ENCODE assay signal across 20 cellular contexts in the genomic region with DNA sequence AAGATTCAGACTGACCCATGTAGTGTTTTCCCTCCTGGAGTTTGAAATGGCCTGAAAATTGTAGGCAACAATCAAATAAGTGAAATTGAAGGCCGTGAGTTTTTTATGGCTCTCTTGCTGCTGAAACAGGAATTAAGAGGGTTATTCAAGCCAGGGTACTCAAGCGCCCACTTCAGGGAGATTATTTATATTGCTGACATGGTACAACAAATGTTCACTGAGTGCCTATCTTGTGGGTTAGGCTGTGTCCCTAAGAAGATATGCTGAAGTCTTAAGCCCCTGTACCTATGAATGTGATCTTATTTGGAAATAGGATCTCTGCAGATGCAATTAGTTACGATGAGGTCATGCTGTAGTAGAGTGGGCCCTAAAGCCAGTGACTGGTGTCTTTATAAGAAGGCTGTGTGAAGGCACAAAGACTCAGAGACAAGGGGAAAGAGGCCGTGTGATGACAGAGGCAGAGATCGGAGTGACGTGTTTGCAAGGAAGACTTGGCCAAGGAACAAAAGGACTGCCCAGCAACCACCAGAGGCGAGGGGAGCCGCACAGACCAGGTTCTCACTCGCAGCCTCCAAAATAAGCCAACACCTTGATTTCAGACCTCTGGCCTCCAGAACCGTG.
A peak's percentile ranks its signal among the peaks of the same experiment; 100 is the strongest.
DNase-seq lines count a peak whose midpoint lies in the region; ATAC-seq, FAIRE-seq and TF ChIP-seq lines count a peak whose summit lies in the region.
"Had no signal": no experiment of that assay in that cellular context is flagged by ENCODE, and none has a peak within 500 bp of the region (broad histone marks: within the 10 kb centered on the region; RNA-seq: fewer than 3 reads in every experiment).

No MANE protein-coding gene starts in this region.

- H3K27me3 ChIP-seq in K562 (ENCODE audit: control insufficient read depth in 2 of 2, insufficient read depth in 2 of 2, low read length in 2 of 2) (peaks cover 0 to 4% of the 10 kb centered on the region in 2 experiments; a peak in 2 of 5 replicates), osteoblast (ENCODE audit: insufficient read depth, low read length) (no peaks in the 10 kb centered on the region), HepG2 (ENCODE audit: control insufficient read depth in 1 of 2, insufficient read depth in 2 of 2, low read length in 2 of 2) (no peaks in the 10 kb centered on the region)
- H3K27me3 ChIP-seq: adrenal gland, esophagus squamous epithelium, suprapubic skin had no signal

- H3K9me3 Mint-ChIP-seq in activated T-helper 17 cell treated with anti-CD3 and anti-CD28 coated beads, Interleukin-2, amount 50 U/mL, for 72 hours = no peaks in the 10 kb centered on the region

- no peak overlapping the region for H3K4me3 Mint-ChIP-seq in activated T-helper 17 cell treated with anti-CD3 and anti-CD28 coated beads, Interleukin-2, amount 50 U/mL, for 72 hours
- H3K4me3 Mint-ChIP-seq: activated CD4-positive, alpha-beta T cell treated with anti-CD3 and anti-CD28 coated beads for 36 hours had no signal

- no peak for TF ChIP-seq POLR2A in K562 (conservative IDR thresholded peaks at IDR 0.05)
- TF ChIP-seq POLR2A in HepG2 (IDR thresholded peaks at IDR 0.05; ENCODE audit: insufficient read depth in 1 of 2, low read depth in 2 of 2, low read length in 2 of 2) = no peak

- H4K20me1 ChIP-seq in K562 (replicated peaks; ENCODE audit: control insufficient read depth, insufficient read depth, low read length) (no peaks in the 10 kb centered on the region), osteoblast (ENCODE audit: insufficient read depth, low read length) (no peaks in the 10 kb centered on the region), HepG2 (ENCODE audit: insufficient read depth, low read length) (no peaks in the 10 kb centered on the region; the same call in 1 of the 2 replicates)

- no peaks in the 10 kb centered on the region for H3K9me3 ChIP-seq in K562 (replicated peaks; ENCODE audit: control insufficient read depth, insufficient read depth, low read depth, low read length)
- no peaks in the 10 kb centered on the region for H3K9me3 ChIP-seq in osteoblast (ENCODE audit: low read depth, low read length)
- H3K9me3 ChIP-seq in HepG2 (ENCODE audit: low read length) = no peaks in the 10 kb centered on the region
- H3K9me3 ChIP-seq: adrenal gland, esophagus squamous epithelium, suprapubic skin had no signal

- ATAC-seq in K562 (no peak; the same call in 2 of the 3 replicates), HepG2 (no peak)
- no peak for ATAC-seq in activated T-helper 17 cell treated with anti-CD3 and anti-CD28 coated beads, Interleukin-2, amount 50 U/mL, for 72 hours (replicated peaks)
- ATAC-seq: Panc1 had no signal

- no peak for TF ChIP-seq EP300 in K562 (IDR thresholded peaks at IDR 0.05; ENCODE audit: low read length)
- TF ChIP-seq EP300 in HepG2 (IDR thresholded peaks at IDR 0.05; ENCODE audit: low read depth in 2 of 2, low read length in 2 of 2) = no peak
- no peak for TF ChIP-seq EP300 in HepG2 (CRISPR knock-in tag; IDR thresholded peaks at IDR 0.05; ENCODE audit: borderline replicate concordance)

- no peaks in the 10 kb centered on the region for H3K36me3 ChIP-seq in K562 (ENCODE audit: control insufficient read depth, insufficient read depth, low read length)
- no peaks in the 10 kb centered on the region for H3K36me3 ChIP-seq in osteoblast (ENCODE audit: insufficient read depth, low read length)
- no peaks in the 10 kb centered on the region for H3K36me3 ChIP-seq in HepG2 (replicated peaks in 1 of 2; ENCODE audit: control insufficient read depth in 1 of 2, insufficient read depth in 2 of 2, low read length in 2 of 2)
- H3K36me3 ChIP-seq: adrenal gland, esophagus squamous epithelium, suprapubic skin had no signal

- CTCF ChIA-PET in HEK293T (lab: Yijun Ruan, JAX) = no interaction called here
- CTCF ChIA-PET in K562 (lab: Yijun Ruan, JAX; ENCODE audit: low intra/inter-chr PET ratio) = no interaction called here
- CTCF ChIA-PET in HepG2 (lab: Yijun Ruan, JAX; ENCODE audit: low intra/inter-chr PET ratio, low total read pairs) = no interaction called here

- BruUV-seq in K562 (replicated peaks; lab: Mats Ljungman, UMichigan) (no TSS peak), HepG2 (replicated peaks; lab: Mats Ljungman, UMichigan) (no TSS peak)

- H3K27me3 Mint-ChIP-seq in activated T-helper 17 cell treated with anti-CD3 and anti-CD28 coated beads, Interleukin-2, amount 50 U/mL, for 72 hours = no peaks in the 10 kb centered on the region
- H3K27me3 Mint-ChIP-seq: activated CD4-positive, alpha-beta T cell treated with anti-CD3 and anti-CD28 coated beads for 36 hours had no signal

- TF ChIP-seq CTCF in K562 (IDR thresholded peaks at IDR 0.05 in 2 of 3, conservative IDR thresholded peaks at IDR 0.05 in 1 of 3; ENCODE audit: insufficient read depth in 2 of 3, low read depth in 1 of 3, low read length in 3 of 3) (no peak), osteoblast (IDR thresholded peaks at IDR 0.05; ENCODE audit: extremely low read depth, low read depth, low read length) (no peak), HepG2 (CRISPR knock-in tag; IDR thresholded peaks at IDR 0.05) (no peak)

- H2AFZ ChIP-seq in K562 (ENCODE audit: low read depth, low read length) (peak overlapping the region; percentile 53), osteoblast (ENCODE audit: low read length) (peak overlapping the region; percentile 63), HepG2 (ENCODE audit: low read length) (no peak overlapping the region)

- H3K9ac ChIP-seq in K562 (ENCODE audit: insufficient read depth in 1 of 2, low read depth in 2 of 2, low read length in 2 of 2) = no peak overlapping the region; a peak in 1 of 4 replicates
- H3K9ac ChIP-seq in HepG2 (ENCODE audit: insufficient read depth, low read depth, low read length) = no peak overlapping the region

- no peak overlapping the region for H3K27ac Mint-ChIP-seq in activated T-helper 17 cell treated with anti-CD3 and anti-CD28 coated beads, Interleukin-2, amount 50 U/mL, for 72 hours
- H3K27ac Mint-ChIP-seq: activated CD4-positive, alpha-beta T cell treated with anti-CD3 and anti-CD28 coated beads for 36 hours had no signal

- no peaks in the 10 kb centered on the region for H3K79me2 ChIP-seq in K562 (ENCODE audit: control insufficient read depth, insufficient read depth, low read length)
- no peaks in the 10 kb centered on the region for H3K79me2 ChIP-seq in osteoblast (ENCODE audit: insufficient read depth, low read length)
- no peaks in the 10 kb centered on the region for H3K79me2 ChIP-seq in HepG2 (ENCODE audit: insufficient read depth, low read length)

- no peak for FAIRE-seq in K562 (lab: Jason Lieb, UNC)
- FAIRE-seq in HepG2 (lab: Jason Lieb, UNC) = no peak

- H3K27ac ChIP-seq in K562 (ENCODE audit: extremely low read depth, low read depth, low read length) = no peak overlapping the region
- no peak overlapping the region for H3K27ac ChIP-seq in osteoblast (ENCODE audit: low read depth, low read length)
- H3K27ac ChIP-seq in HepG2 (ENCODE audit: extremely low read length, insufficient read depth, low read length) = no peak overlapping the region
- H3K27ac ChIP-seq: adrenal gland, esophagus squamous epithelium, suprapubic skin had no signal

- 34% methylated on average over 10 of the region's 10 CpGs for WGBS in K562 (ENCODE audit: insufficient coverage, low coverage, missing lambda C conversion rate)
- WGBS in HepG2 (ENCODE audit: low lambda C conversion rate) = 58% methylated on average over 9 of the region's 10 CpGs

- intact Hi-C loops in K562 (cut with micrococcal nuclease) = no loop called here
- intact Hi-C loops in HepG2 (cut with micrococcal nuclease; ENCODE audit: unreplicated experiment) = no loop called here

- H3K4me1 ChIP-seq in K562 (replicated peaks in 1 of 2; ENCODE audit: control insufficient read depth in 2 of 2, insufficient read depth in 2 of 2, low read length in 2 of 2) = no peaks in the 10 kb centered on the region
- no peaks in the 10 kb centered on the region for H3K4me1 ChIP-seq in osteoblast (ENCODE audit: insufficient read depth, low read length)
- peaks cover 8% of the 10 kb centered on the region for H3K4me1 ChIP-seq in HepG2 (ENCODE audit: insufficient read depth, low read length)
- H3K4me1 ChIP-seq: adrenal gland, esophagus squamous epithelium, suprapubic skin had no signal

- in situ Hi-C loops in K562 (cut with MboI) = no loop called here
- in situ Hi-C loops in HepG2 (cut with HindIII; ENCODE audit: extremely low pct_ligation_motif_present, low pct_unique_long_range_greater_than_20kb) = no loop called here

- no peaks in the 10 kb centered on the region for H3K36me3 Mint-ChIP-seq in activated T-helper 17 cell treated with anti-CD3 and anti-CD28 coated beads, Interleukin-2, amount 50 U/mL, for 72 hours (ENCODE audit: low read depth)

- no peaks in the 10 kb centered on the region for H3K4me1 Mint-ChIP-seq in activated T-helper 17 cell treated with anti-CD3 and anti-CD28 coated beads, Interleukin-2, amount 50 U/mL, for 72 hours
- H3K4me1 Mint-ChIP-seq: activated CD4-positive, alpha-beta T cell treated with anti-CD3 and anti-CD28 coated beads for 36 hours had no signal

- H3K4me3 ChIP-seq in K562 = no peak overlapping the region
- H3K4me3 ChIP-seq in osteoblast (ENCODE audit: insufficient read depth, low read length) = no peak overlapping the region
- H3K4me3 ChIP-seq in HepG2 (replicated peaks in 1 of 3; ENCODE audit: insufficient read depth in 1 of 3, low read depth in 2 of 3, low read length in 3 of 3) = no peak overlapping the region
- H3K4me3 ChIP-seq: adrenal gland, esophagus squamous epithelium, smooth muscle cell, suprapubic skin had no signal

- POLR2A ChIA-PET in HEK293T (lab: Yijun Ruan, JAX) = no interaction called here
- POLR2A ChIA-PET in K562 (lab: Yijun Ruan, JAX) = interaction anchor here (0.7 kb wide), 1 partner anchor 14 kb away, joined by 3 read pairs; no protein-coding TSS in a partner anchor
- POLR2A ChIA-PET in HepG2 (lab: Yijun Ruan, JAX) = no interaction called here

- no peak overlapping the region for H3K4me2 ChIP-seq in K562 (ENCODE audit: insufficient read depth, low read length)
- H3K4me2 ChIP-seq in osteoblast (ENCODE audit: insufficient read depth, low read length) = no peak overlapping the region
- H3K4me2 ChIP-seq in HepG2 (ENCODE audit: low read depth, low read length) = no peak overlapping the region
- H3K4me2 ChIP-seq: smooth muscle cell had no signal

- no peaks in the 10 kb centered on the region for H3K9me1 ChIP-seq in K562 (ENCODE audit: control insufficient read depth, insufficient read depth, low read length)

- DNase-seq in HEK293T (ENCODE audit: extremely low spot score) = peak; percentile 40
- peak; percentile 23 for DNase-seq in NCI-H2227 treated with DMSO at 0.1 percent for 48 hours (lab: John Stamatoyannopoulos, UW)
- no peak for DNase-seq in K562 (ENCODE audit: extremely low read depth in 1 of 4, low spot score in 3 of 4)
- DNase-seq in osteoblast (ENCODE audit: insufficient read length, low spot score, missing footprints) = peak; percentile 13
- no peak for DNase-seq in stimulated activated naive CD4-positive, alpha-beta T cell (lab: John Stamatoyannopoulos, UW)
- DNase-seq in NCI-H69 (lab: John Stamatoyannopoulos, UW) = no peak
- DNase-seq in HepG2 (ENCODE audit: low spot score) = no peak
- DNase-seq: activated effector memory CD4-positive, alpha-beta T cell treated with anti-CD3 and anti-CD28 coated beads, Interleukin-2, amount 50 U/mL, for 16 hours; adrenal gland; COR-L47; esophagus squamous epithelium; glutamatergic neuron; NCI-H1105; NCI-H526 treated with DMSO at 0.1 percent for 48 hours; stimulated activated CD4-positive, alpha-beta T cell treated with anti-CD3 and anti-CD28 coated beads, Interleukin-4, amount 100 ng/mL, for 4 hours had no signal

- TF ChIP-seq RAD21 in K562 (CRISPR knock-in tag; conservative IDR thresholded peaks at IDR 0.05 in 1 of 2, IDR thresholded peaks at IDR 0.05 in 1 of 2) = no peak
- no peak for TF ChIP-seq RAD21 in HepG2 (CRISPR knock-in tag; IDR thresholded peaks at IDR 0.05)

Comparison
In these comparisons a context has a peak if more than half of its experiments do, and no peak if none do; other contexts are left out.
1. DNase-seq: peak in HEK293T (single experiment), NCI-H2227 treated with DMSO at 0.1 percent for 48 hours (single experiment) and osteoblast (single experiment); none in K562 (0 of 4), stimulated activated naive CD4-positive, alpha-beta T cell (0 of 6), NCI-H69 (single experiment) and HepG2 (single experiment).